16 cellular contexts compared by ENCODE assay signal in genomic region chr1:36964830-36965229, GRCh38.
"Had no signal": no experiment of that assay in that cellular context is flagged by ENCODE, and none has a peak within 500 bp of the region (broad histone marks: within the 10 kb centered on the region; RNA-seq: fewer than 3 reads in every experiment).

No MANE protein-coding gene starts in this region.

- ATAC-seq: left lobe of liver; natural killer cell; right lobe of liver; stimulated activated naive CD8-positive, alpha-beta T cell treated with anti-CD3 and anti-CD28 coated beads, Interleukin-15, amount 100 ng/mL, for 72 hours; upper lobe of right lung had no signal

- DNase-seq: dorsolateral prefrontal cortex; effector CD4-positive, alpha-beta T cell; head of caudate nucleus; kidney; natural killer cell; right lobe of liver; stimulated activated CD4-positive, alpha-beta T cell treated with anti-CD3 and anti-CD28 coated beads, Interleukin-12 subunit alpha, Interleukin-12 subunit beta, amount 100 ng/mL, for 4 hours; stimulated activated CD4-positive, alpha-beta T cell treated with anti-CD3 and anti-CD28 coated beads, Interleukin-1b, Interleukin-23, amount 100 ng/mL, for 48 hours; stimulated activated CD4-positive, alpha-beta T cell treated with anti-CD3 and anti-CD28 coated beads, Interleukin-4, amount 100 ng/mL, for 1 hour; stimulated activated CD8-positive, alpha-beta memory T cell treated with anti-CD3 and anti-CD28 coated beads, Interleukin-4, amount 100 ng/mL, for 48 hours; stimulated activated naive CD4-positive, alpha-beta T cell; stimulated activated naive CD8-positive, alpha-beta T cell treated with anti-CD3 and anti-CD28 coated beads, Interleukin-15, amount 100 ng/mL, for 72 hours; transverse colon; upper lobe of right lung; uterus had no signal
